In genomic region chr3:193148678-193149473, GRCh38 we compare ENCODE assay signal across 19 cellular contexts.
"Had no signal": no experiment of that assay in that cellular context is flagged by ENCODE, and none has a peak within 500 bp of the region (broad histone marks: within the 10 kb centered on the region; RNA-seq: fewer than 3 reads in every experiment).

No MANE protein-coding gene starts in this region.

- H3K4me1 ChIP-seq: adrenal gland, foreskin keratinocyte, left lung, suprapubic skin, vagina had no signal

- H3K9me3 ChIP-seq: adrenal gland, esophagus muscularis mucosa, left lung, suprapubic skin, vagina had no signal

- H3K27ac ChIP-seq: adrenal gland, esophagus muscularis mucosa, foreskin keratinocyte, left lung, suprapubic skin, vagina had no signal

- H3K4me3 ChIP-seq: adrenal gland, esophagus muscularis mucosa, left lung, suprapubic skin, vagina had no signal

- DNase-seq: activated gamma-delta T cell; adrenal gland; effector CD8-positive, alpha-beta T cell; foreskin keratinocyte; glutamatergic neuron; hippocampal formation; islet precursor cell; left lung; midbrain; occipital lobe; retina; stimulated activated CD4-positive, alpha-beta T cell treated with anti-CD3 and anti-CD28 coated beads, Interleukin-12 subunit alpha, Interleukin-12 subunit beta, amount 100 ng/mL, for 4 hours; stimulated activated CD4-positive, alpha-beta T cell treated with anti-CD3 and anti-CD28 coated beads, Interleukin-1b, Interleukin-23, amount 100 ng/mL, for 48 hours; stimulated activated naive CD8-positive, alpha-beta T cell treated with anti-CD3 and anti-CD28 coated beads, Interleukin-15, Interleukin-2, amounts not matched to agents 100 U/mL and 50 U/mL, for 24 hours; T1000 had no signal

- H3K36me3 ChIP-seq: adrenal gland, esophagus muscularis mucosa, left lung, suprapubic skin, vagina had no signal

- H3K27me3 ChIP-seq: adrenal gland, esophagus muscularis mucosa, foreskin keratinocyte, left lung, suprapubic skin, vagina had no signal

- ATAC-seq: activated CD4-positive, CD25-positive, alpha-beta regulatory T cell treated with anti-CD3 and anti-CD28 coated beads, Interleukin-2, amount 50 U/mL, for 24 hours; foreskin keratinocyte; left lung; stimulated activated naive CD8-positive, alpha-beta T cell treated with anti-CD3 and anti-CD28 coated beads, Interleukin-15, Interleukin-2, amounts not matched to agents 100 U/mL and 50 U/mL, for 24 hours had no signal
